ENCODE assay signal across 11 cellular contexts in genomic region chr12:119573086-119573485, GRCh38. TPM values are rescaled to one million over a fixed set of nuclear protein-coding genes. Genes with fewer than 3 reads are reported as not detected.
"Had no signal": no experiment of that assay in that cellular context is flagged by ENCODE, and none has a peak within 500 bp of the region (broad histone marks: within the 10 kb centered on the region; RNA-seq: fewer than 3 reads in every experiment).

No MANE protein-coding gene starts in this region.

- H2AFZ ChIP-seq: GM23248 had no signal

- FAIRE-seq: HepG2 had no signal

- H3K27ac ChIP-seq: GM23248, HL-60 had no signal

- ATAC-seq: HCT116, HepG2 had no signal

- H3K4me3 ChIP-seq: GM23248, HAP-1 had no signal

- H3K9ac ChIP-seq: GM23248 had no signal

- H3K4me1 ChIP-seq: HAP-1 had no signal

- H3K4me3 Mint-ChIP-seq: HFFc6, IgD-negative memory B cell had no signal

- H3K9me3 Mint-ChIP-seq: HFFc6 had no signal

- H3K36me3 Mint-ChIP-seq: IgD-negative memory B cell had no signal

- H3K36me3 ChIP-seq: HAP-1 had no signal

- H3K9me3 ChIP-seq: HAP-1 had no signal

- H3K27ac Mint-ChIP-seq: HFFc6, IgD-negative memory B cell had no signal

- DNase-seq: GM23248, GOT3, H7, HFFc6, KG1 had no signal

RNA-seq across cellular contexts. Expression of gene TMEM233, which starts 20.5 kb away (rescaled TPM):
- total RNA-seq: GM23248, H7, HepG2, HFFc6, HT1080 had no signal
- polyA plus RNA-seq: IgD-negative memory B cell had no signal
